ENCODE assay signal across 8 cellular contexts in the genomic region with DNA sequence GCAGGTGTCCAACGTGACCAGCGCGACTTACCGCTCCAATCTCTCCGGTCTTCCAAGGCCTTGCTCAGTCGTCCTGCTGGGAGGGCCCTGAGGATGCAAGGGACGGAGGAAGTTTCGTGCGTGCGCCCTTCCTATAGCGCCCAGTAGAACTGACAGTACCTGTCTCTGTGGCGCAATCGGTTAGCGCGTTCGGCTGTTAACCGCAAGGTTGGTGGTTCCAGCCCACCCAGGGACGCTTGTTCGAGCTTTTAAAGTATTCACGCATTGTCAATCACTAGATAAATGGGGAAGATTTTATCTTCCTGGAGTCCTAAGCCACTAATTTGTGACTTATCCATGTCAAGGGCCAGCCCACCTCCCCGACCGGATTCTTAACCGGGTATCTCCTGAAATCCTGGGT.
DNase-seq lines count a peak whose midpoint lies in the region; TF ChIP-seq lines count a peak whose summit lies in the region.
"Not testable (repeated sequence)": the region's sequence is repeated elsewhere in the genome, so short reads cannot be mapped to it uniquely, and the experiment has no call there.

No MANE protein-coding gene starts in this region.

- WGBS in thyroid gland, 2 donors: 2% methylated on average over 9 of the region's 23 CpGs; no CpG with 5 or more reads in 1 of the 2 donors

- H3K27me3 ChIP-seq in WERI-Rb-1 (ENCODE audit: insufficient read depth, low read depth, severe bottlenecking); fibroblast of lung (ENCODE audit: control insufficient read depth, insufficient read depth, low read length); thyroid gland: not testable (repeated sequence)

- not testable (repeated sequence) for H3K9me3 ChIP-seq in WERI-Rb-1 (ENCODE audit: severe bottlenecking); fibroblast of lung (ENCODE audit: control insufficient read depth, insufficient read depth, low read depth, low read length); thyroid gland

- H3K4me2 ChIP-seq in fibroblast of lung (ENCODE audit: extremely low read depth, insufficient read depth, low read length): peak overlapping the region; percentile 44

- DNase-seq in G401 (ENCODE audit: low spot score): peak; percentile 71
- DNase-seq in NCI-H2227 (lab: John Stamatoyannopoulos, UW; ENCODE audit: unreplicated experiment): peak; percentile 80
- peak; percentile 89 for DNase-seq in WERI-Rb-1
- DNase-seq in activated naive CD8-positive, alpha-beta T cell treated with anti-CD3 and anti-CD28 coated beads, Interleukin-2, amount 50 U/mL, for 16 hours (ENCODE audit: low read depth, low spot score): peak; percentile 11
- peak; percentile 57 to 78 for DNase-seq in fibroblast of lung (ENCODE audit: low read depth in 2 of 2)
- DNase-seq in lung microvascular endothelial cell (ENCODE audit: low read depth in 2 of 2): peak; percentile 12 to 14
- DNase-seq in thyroid gland: peak; percentile 35 to 42

- peak in 1 of 2 donors; percentile 17 for TF ChIP-seq POLR2A in thyroid gland (IDR thresholded peaks at IDR 0.05)

- TF ChIP-seq CTCF in WERI-Rb-1 (IDR thresholded peaks at IDR 0.05; ENCODE audit: low read depth, low read length); fibroblast of lung (conservative IDR thresholded peaks at IDR 0.05 in 1 of 2, IDR thresholded peaks at IDR 0.05 in 1 of 2; ENCODE audit: low read depth in 1 of 2, low read length in 2 of 2); thyroid gland (IDR thresholded peaks at IDR 0.05): not testable (repeated sequence)

- H3K36me3 ChIP-seq in WERI-Rb-1; fibroblast of lung (ENCODE audit: control insufficient read depth, insufficient read depth, low read length); thyroid gland: not testable (repeated sequence)

- not testable (repeated sequence) for H3K79me2 ChIP-seq in fibroblast of lung (ENCODE audit: control insufficient read depth, insufficient read depth, low read length)

- not testable (repeated sequence) for H4K20me1 ChIP-seq in fibroblast of lung (ENCODE audit: control insufficient read depth, extremely low read depth, insufficient read depth, low read length)

- in situ Hi-C loops in G401 (cut with HindIII; ENCODE audit: low sequenced_read_pairs): not testable (repeated sequence)

- not testable (repeated sequence) for H3K4me1 ChIP-seq in fibroblast of lung (ENCODE audit: control insufficient read depth, extremely low read depth, insufficient read depth, low read length); thyroid gland

- H3K4me3 ChIP-seq in WERI-Rb-1 (ENCODE audit: low read depth, low read length) (peak overlapping the region; percentile 45), fibroblast of lung (replicated peaks in 1 of 4; ENCODE audit: control extremely low read depth in 1 of 4, insufficient read depth in 1 of 4, low read depth in 3 of 4, low read length in 4 of 4) (peak overlapping the region in 2 of 4 experiments; percentile 34 to 49), skin epidermis (peak overlapping the region; percentile 21 to 45 (median 25)), thyroid gland (replicated peaks in 1 of 3) (peak overlapping the region in 2 of 3 donors; percentile 6 to 22)

- H2AFZ ChIP-seq in fibroblast of lung (ENCODE audit: low read length): peak overlapping the region; percentile 23

- peak overlapping the region; percentile 60 for H3K27ac ChIP-seq in WERI-Rb-1
- H3K27ac ChIP-seq in fibroblast of lung (ENCODE audit: insufficient read depth, low read length): not testable (repeated sequence)
- peak overlapping the region in 18 of 21 experiments; percentile 3 to 72 (median 63) for H3K27ac ChIP-seq in skin epidermis
- peak overlapping the region in 1 of 3 donors; percentile 38 for H3K27ac ChIP-seq in thyroid gland

- not testable (repeated sequence) for H3K9ac ChIP-seq in fibroblast of lung (ENCODE audit: insufficient read depth, low read length)

- intact Hi-C loops in thyroid gland (cut with DNase I): not testable (repeated sequence)

Comparison
In these comparisons a context has a peak if more than half of its experiments do, and no peak if none do; other contexts are left out.
1. DNase-seq: peak in every context shown above with its lines; median percentile 89 in WERI-Rb-1; 80 in NCI-H2227; 71 in G401; 68 in fibroblast of lung; 38 in thyroid gland; 13 in lung microvascular endothelial cell; 11 in activated naive CD8-positive, alpha-beta T cell treated with anti-CD3 and anti-CD28 coated beads, Interleukin-2, amount 50 U/mL, for 16 hours.